27 cellular contexts compared by ENCODE assay signal in genomic region chr6:167672738-167673137, GRCh38.
"Had no signal": no experiment of that assay in that cellular context is flagged by ENCODE, and none has a peak within 500 bp of the region (broad histone marks: within the 10 kb centered on the region; RNA-seq: fewer than 3 reads in every experiment).

No MANE protein-coding gene starts in this region.

- H3K9me3 ChIP-seq: esophagus muscularis mucosa, neutrophil, prostate gland, right atrium auricular region, suprapubic skin, transverse colon, upper lobe of right lung, uterus had no signal

- H3K27me3 ChIP-seq: right atrium auricular region, uterus had no signal

- FAIRE-seq: endothelial cell of umbilical vein, keratinocyte had no signal

- H3K27ac Mint-ChIP-seq: endodermal cell; naive thymus-derived CD4-positive, alpha-beta T cell; nephron progenitor cell had no signal

- H3K9ac ChIP-seq: parathyroid adenoma had no signal

- H3K79me2 ChIP-seq: parathyroid adenoma had no signal

- H3K27ac ChIP-seq: dorsolateral prefrontal cortex, esophagus muscularis mucosa, neutrophil, parathyroid adenoma, prostate gland, right atrium auricular region, skin epidermis, suprapubic skin, transverse colon, upper lobe of right lung, uterus had no signal

- H3K4me3 Mint-ChIP-seq: endodermal cell; naive thymus-derived CD4-positive, alpha-beta T cell; nephron progenitor cell; stimulated activated naive CD8-positive, alpha-beta T cell treated with anti-CD3 and anti-CD28 coated beads, Interleukin-15, amount 100 ng/mL, for 72 hours had no signal

- H3K36me3 ChIP-seq: esophagus muscularis mucosa, neutrophil, prostate gland, right atrium auricular region, suprapubic skin, transverse colon, upper lobe of right lung, uterus had no signal

- H2AFZ ChIP-seq: parathyroid adenoma had no signal

- H3K4me1 ChIP-seq: uterus had no signal

- H3K4me3 ChIP-seq: dorsolateral prefrontal cortex, esophagus muscularis mucosa, prostate gland, right atrium auricular region, skin epidermis, suprapubic skin, transverse colon, upper lobe of right lung, uterus had no signal

- DNase-seq: cerebellar nuclear complex; dorsolateral prefrontal cortex; effector CD4-positive, alpha-beta T cell; endodermal cell; foreskin melanocyte; mesenchymal stem cell; midbrain; naive thymus-derived CD4-positive, alpha-beta T cell; nephron progenitor cell; stimulated activated CD4-positive, alpha-beta T cell treated with anti-CD3 and anti-CD28 coated beads, Interleukin-12 subunit alpha, Interleukin-12 subunit beta, amount 100 ng/mL, for 4 hours; stimulated activated CD4-positive, alpha-beta T cell treated with anti-CD3 and anti-CD28 coated beads, Interleukin-1b, Interleukin-23, amount 100 ng/mL, for 48 hours; stimulated activated CD4-positive, alpha-beta T cell treated with anti-CD3 and anti-CD28 coated beads, Interleukin-4, amount 100 ng/mL, for 1 hour; stimulated activated CD8-positive, alpha-beta memory T cell treated with anti-CD3 and anti-CD28 coated beads, Interleukin-4, amount 100 ng/mL, for 48 hours; stimulated activated naive CD4-positive, alpha-beta T cell; stimulated activated naive CD8-positive, alpha-beta T cell treated with anti-CD3 and anti-CD28 coated beads, Interleukin-15, amount 100 ng/mL, for 72 hours; transverse colon; upper lobe of right lung; uterus had no signal

- H3K4me1 Mint-ChIP-seq: stimulated activated naive CD8-positive, alpha-beta T cell treated with anti-CD3 and anti-CD28 coated beads, Interleukin-15, amount 100 ng/mL, for 72 hours had no signal
